ENCODE assay signal across 9 cellular contexts in genomic region chr10:5944389-5945202, GRCh38. TPM values are rescaled to one million over a fixed set of nuclear protein-coding genes. Genes with fewer than 3 reads are reported as not detected.
DNase-seq lines count a peak whose midpoint lies in the region; ATAC-seq and TF ChIP-seq lines count a peak whose summit lies in the region.
"Had no signal": no experiment of that assay in that cellular context is flagged by ENCODE, and none has a peak within 500 bp of the region (broad histone marks: within the 10 kb centered on the region; RNA-seq: fewer than 3 reads in every experiment).

No MANE protein-coding gene starts in this region.

- intact Hi-C loops in psoas muscle (cut with DNase I): no loop called here

- H3K27me3 ChIP-seq in foreskin keratinocyte (no peaks in the 10 kb centered on the region), psoas muscle (ENCODE audit: insufficient read depth in 3 of 3, low read length in 2 of 3) (no peaks in the 10 kb centered on the region)

- H3K9me3 ChIP-seq in psoas muscle: no peaks in the 10 kb centered on the region

- H3K27ac ChIP-seq in foreskin keratinocyte (peak overlapping the region; percentile 50), psoas muscle (peak overlapping the region; percentile 77)

- no peaks in the 10 kb centered on the region for H3K36me3 ChIP-seq in psoas muscle (ENCODE audit: insufficient read depth in 1 of 2, low read depth in 1 of 2)

- DNase-seq in DMS53 treated with DMSO at 0.1 percent for 48 hours (lab: John Stamatoyannopoulos, UW; ENCODE audit: unreplicated experiment) (peak; percentile 89), foreskin keratinocyte (peak; percentile 87 to 94), psoas muscle (peak; percentile 79 to 82), iPS-NIHi11 (ENCODE audit: low spot score) (no peak)
- DNase-seq: activated CD8-positive, alpha-beta T cell treated with anti-CD3 and anti-CD28 coated beads, Interleukin-2, amount 10 ng/mL, durations not matched to agents 7 days and 5 days had no signal

- TF ChIP-seq POLR2A in GM18505 (IDR thresholded peaks at IDR 0.05; ENCODE audit: borderline replicate concordance, extremely low read depth, insufficient read depth, insufficient read length): no peak

- peaks cover 8% of the 10 kb centered on the region for H3K4me1 ChIP-seq in foreskin keratinocyte
- peaks cover 31% of the 10 kb centered on the region for H3K4me1 ChIP-seq in psoas muscle

- WGBS in psoas muscle, 3 donors: 31 to 37% (median 33%) methylated on average over 7 of the region's 7 CpGs

- TF ChIP-seq CTCF in foreskin keratinocyte (conservative IDR thresholded peaks at IDR 0.05): no peak
- TF ChIP-seq CTCF in psoas muscle (IDR thresholded peaks at IDR 0.05): no peak

- H3K4me3 ChIP-seq in psoas muscle: peak overlapping the region; percentile 49

- ATAC-seq in SK-N-SH treated with all-trans-retinoic acid at 6 μM for 48 hours: peak; percentile 88
- ATAC-seq in foreskin keratinocyte: peak; percentile 81
- ATAC-seq in psoas muscle: peak; percentile 80 to 84 (median 82)
- ATAC-seq in GM18907 (IDR thresholded peaks at IDR 0.05; ENCODE audit: unreplicated experiment): no peak
- no peak for ATAC-seq in GM18505 (IDR thresholded peaks at IDR 0.05; ENCODE audit: unreplicated experiment)
- ATAC-seq in GM21526 (IDR thresholded peaks at IDR 0.05; ENCODE audit: low FRiP score, unreplicated experiment): no peak
- ATAC-seq: activated CD8-positive, alpha-beta T cell treated with anti-CD3 and anti-CD28 coated beads, Interleukin-2, amount 10 ng/mL, durations not matched to agents 7 days and 5 days had no signal

TF ChIP-seq in SK-N-SH treated with all-trans-retinoic acid at 6 μM for 48 hours, 23 proteins besides CTCF, POLR2A, EP300 and RAD21:
- no peak for TF ChIP-seq ZNF8 (CRISPR knock-in tag; IDR thresholded peaks at IDR 0.05)
- TF ChIP-seq PPARA (CRISPR knock-in tag; IDR thresholded peaks at IDR 0.05; ENCODE audit: borderline replicate concordance): no peak
- peak; percentile 17; the same call in 1 of the 2 replicates for TF ChIP-seq ZC3H10 (CRISPR knock-in tag; IDR thresholded peaks at IDR 0.05)
- TF ChIP-seq ZFP30 (CRISPR knock-in tag; IDR thresholded peaks at IDR 0.05): no peak
- TF ChIP-seq ZNF70 (CRISPR knock-in tag; IDR thresholded peaks at IDR 0.05): no peak

RNA-seq across cellular contexts. Expression of gene IL15RA, which starts 32.7 kb away (rescaled TPM):
- 2.3 and 3.6 TPM in 2 replicates for total RNA-seq in foreskin keratinocyte
- 3.2 and 5.1 TPM in 2 replicates for polyA plus RNA-seq in foreskin keratinocyte
- total RNA-seq in psoas muscle: 10 to 100 TPM in 1 of 4 donors, 1 to 10 TPM in 3; 7.9 to 10.9 (median 9.5) TPM
- polyA plus RNA-seq in psoas muscle: 10 to 100 TPM in 2 of 3 donors, 1 to 10 TPM in 1; 8.9 to 13.1 (median 11.2) TPM

RNA-seq across cellular contexts. Expression of gene FBH1, which starts 54.6 kb away (rescaled TPM):
- 62.0 and 64.7 TPM in 2 replicates for total RNA-seq in foreskin keratinocyte
- 55.0 and 57.4 TPM in 2 replicates for polyA plus RNA-seq in foreskin keratinocyte
- total RNA-seq in psoas muscle: 10 to 100 TPM; 32.4 to 56.7 (median 39.9) TPM
- polyA plus RNA-seq in psoas muscle: 10 to 100 TPM; 38.2 to 59.3 (median 54.4) TPM

RNA-seq across cellular contexts. Expression of gene ANKRD16, which starts 54.9 kb away (rescaled TPM):
- total RNA-seq in foreskin keratinocyte: 5.2 and 5.7 TPM in 2 replicates
- polyA plus RNA-seq in foreskin keratinocyte: 5.6 and 6.4 TPM in 2 replicates
- 1 to 10 TPM; 2.8 to 4.6 (median 3.2) TPM for total RNA-seq in psoas muscle
- polyA plus RNA-seq in psoas muscle: 1 to 10 TPM; 3.5 to 4.3 (median 4.0) TPM

Comparison
In these comparisons a context has a peak if more than half of its experiments do, and no peak if none do; other contexts are left out.
1. ATAC-seq: peak in SK-N-SH treated with all-trans-retinoic acid at 6 μM for 48 hours (single experiment), foreskin keratinocyte (single experiment) and psoas muscle (4 of 4); none in GM18907 (single experiment), GM18505 (single experiment) and GM21526 (single experiment).